Comparison of ENCODE assay signal across 35 cellular contexts in genomic region chr21:18069875-18070274, GRCh38.
DNase-seq lines count a peak whose midpoint lies in the region; ATAC-seq, FAIRE-seq and TF ChIP-seq lines count a peak whose summit lies in the region.
"Had no signal": no experiment of that assay in that cellular context is flagged by ENCODE, and none has a peak within 500 bp of the region (broad histone marks: within the 10 kb centered on the region; RNA-seq: fewer than 3 reads in every experiment).

No MANE protein-coding gene starts in this region.

- CTCF ChIA-PET in HepG2 (lab: Yijun Ruan, JAX; ENCODE audit: low intra/inter-chr PET ratio, low total read pairs) (no interaction called here), K562 (lab: Yijun Ruan, JAX; ENCODE audit: low intra/inter-chr PET ratio) (no interaction called here)

- intact Hi-C loops in HepG2 (cut with micrococcal nuclease; ENCODE audit: unreplicated experiment) (no loop called here), right lobe of liver (cut with DNase I) (no loop called here), K562 (cut with micrococcal nuclease) (no loop called here)

- H3K4me3 ChIP-seq in HepG2 (replicated peaks in 1 of 3; ENCODE audit: insufficient read depth in 1 of 3, low read depth in 2 of 3, low read length in 3 of 3) (no peak overlapping the region), right lobe of liver (no peak overlapping the region), K562 (no peak overlapping the region)
- H3K4me3 ChIP-seq: A549; BLaER1; BLaER1 treated with 17β-estradiol and CSF1 and Interleukin-3, amounts not matched to agents 10 nM and 100 nM had no signal

- H3K79me2 ChIP-seq in HepG2 (ENCODE audit: insufficient read depth, low read length) (no peaks in the 10 kb centered on the region), K562 (ENCODE audit: control insufficient read depth, insufficient read depth, low read length) (no peaks in the 10 kb centered on the region)

- H2AFZ ChIP-seq in HepG2 (ENCODE audit: low read length) (no peak overlapping the region), K562 (ENCODE audit: low read depth, low read length) (no peak overlapping the region)

- FAIRE-seq in HepG2 (lab: Jason Lieb, UNC) (no peak), K562 (lab: Jason Lieb, UNC) (no peak)
- FAIRE-seq: A204.1, A549 had no signal

- TF ChIP-seq CTCF in HepG2 (CRISPR knock-in tag; IDR thresholded peaks at IDR 0.05) (no peak), right lobe of liver (IDR thresholded peaks at IDR 0.05) (no peak), 22Rv1 (IDR thresholded peaks at IDR 0.05) (no peak), VCaP (conservative IDR thresholded peaks at IDR 0.05) (no peak), K562 (IDR thresholded peaks at IDR 0.05 in 2 of 3, conservative IDR thresholded peaks at IDR 0.05 in 1 of 3; ENCODE audit: insufficient read depth in 2 of 3, low read depth in 1 of 3, low read length in 3 of 3) (no peak), type B pancreatic cell (conservative IDR thresholded peaks at IDR 0.05) (no peak)

- H3K27ac Mint-ChIP-seq in type B pancreatic cell, result no peak overlapping the region
- H3K27ac Mint-ChIP-seq: B cell; CD14-positive monocyte; CD4-positive, alpha-beta memory T cell; CD4-positive, alpha-beta T cell; CD4-positive, CD25-positive, alpha-beta regulatory T cell; CD8-positive, alpha-beta memory T cell; CD8-positive, alpha-beta T cell had no signal

- TF ChIP-seq RAD21 in HepG2 (CRISPR knock-in tag; IDR thresholded peaks at IDR 0.05) (no peak), K562 (CRISPR knock-in tag; conservative IDR thresholded peaks at IDR 0.05 in 1 of 2, IDR thresholded peaks at IDR 0.05 in 1 of 2) (no peak)

- H3K27me3 ChIP-seq in HepG2 (ENCODE audit: control insufficient read depth in 1 of 2, insufficient read depth in 2 of 2, low read length in 2 of 2) (no peaks in the 10 kb centered on the region), right lobe of liver (no peaks in the 10 kb centered on the region), K562 (ENCODE audit: control insufficient read depth in 2 of 2, insufficient read depth in 2 of 2, low read length in 2 of 2) (no peaks in the 10 kb centered on the region)
- H3K27me3 ChIP-seq: BE2C; BLaER1; BLaER1 treated with 17β-estradiol and CSF1 and Interleukin-3, amounts not matched to agents 10 nM and 100 nM had no signal

- H3K4me2 ChIP-seq in HepG2 (ENCODE audit: low read depth, low read length) (no peak overlapping the region), K562 (ENCODE audit: insufficient read depth, low read length) (no peak overlapping the region)
- H3K4me2 ChIP-seq: A549; BLaER1; BLaER1 treated with 17β-estradiol and CSF1 and Interleukin-3, amounts not matched to agents 10 nM and 100 nM had no signal

- H3K9me1 ChIP-seq in K562 (ENCODE audit: control insufficient read depth, insufficient read depth, low read length), result no peaks in the 10 kb centered on the region

- H3K9ac ChIP-seq in HepG2 (ENCODE audit: insufficient read depth, low read depth, low read length), result no peak overlapping the region
- no peak overlapping the region for H3K9ac ChIP-seq in K562 (ENCODE audit: insufficient read depth in 1 of 2, low read depth in 2 of 2, low read length in 2 of 2)
- H3K9ac ChIP-seq: BLaER1; BLaER1 treated with 17β-estradiol and CSF1 and Interleukin-3, amounts not matched to agents 10 nM and 100 nM had no signal

- BruUV-seq in HepG2 (replicated peaks; lab: Mats Ljungman, UMichigan), result no TSS peak
- BruUV-seq in K562 (replicated peaks; lab: Mats Ljungman, UMichigan), result no TSS peak

- no peaks in the 10 kb centered on the region for H3K27me3 Mint-ChIP-seq in type B pancreatic cell
- H3K27me3 Mint-ChIP-seq: B cell; CD4-positive, alpha-beta memory T cell; CD4-positive, alpha-beta T cell; CD4-positive, CD25-positive, alpha-beta regulatory T cell; CD8-positive, alpha-beta memory T cell had no signal

- H4K20me1 ChIP-seq in HepG2 (ENCODE audit: insufficient read depth, low read length), result no peaks in the 10 kb centered on the region
- H4K20me1 ChIP-seq in K562 (replicated peaks; ENCODE audit: control insufficient read depth, insufficient read depth, low read length), result no peaks in the 10 kb centered on the region
- H4K20me1 ChIP-seq: BLaER1; BLaER1 treated with 17β-estradiol and CSF1 and Interleukin-3, amounts not matched to agents 10 nM and 100 nM had no signal

- TF ChIP-seq POLR2A in HepG2 (IDR thresholded peaks at IDR 0.05; ENCODE audit: insufficient read depth in 1 of 2, low read depth in 2 of 2, low read length in 2 of 2) (no peak), right lobe of liver (IDR thresholded peaks at IDR 0.05) (no peak), K562 (conservative IDR thresholded peaks at IDR 0.05) (no peak)

- no peaks in the 10 kb centered on the region for H3K4me1 ChIP-seq in HepG2 (ENCODE audit: insufficient read depth, low read length)
- H3K4me1 ChIP-seq in right lobe of liver, result no peaks in the 10 kb centered on the region
- no peaks in the 10 kb centered on the region for H3K4me1 ChIP-seq in K562 (replicated peaks in 1 of 2; ENCODE audit: control insufficient read depth in 2 of 2, insufficient read depth in 2 of 2, low read length in 2 of 2)
- H3K4me1 ChIP-seq: A549; BLaER1; BLaER1 treated with 17β-estradiol and CSF1 and Interleukin-3, amounts not matched to agents 10 nM and 100 nM; Caco-2 had no signal

- ATAC-seq in HepG2 (no peak), right lobe of liver (no peak), K562 (no peak), GM18861 (IDR thresholded peaks at IDR 0.05; ENCODE audit: unreplicated experiment) (no peak)
- ATAC-seq: A549; CD8-positive, alpha-beta T cell had no signal

- no peaks in the 10 kb centered on the region for H3K9me3 ChIP-seq in HepG2 (ENCODE audit: low read length)
- no peaks in the 10 kb centered on the region for H3K9me3 ChIP-seq in right lobe of liver
- H3K9me3 ChIP-seq in K562 (replicated peaks; ENCODE audit: control insufficient read depth, insufficient read depth, low read depth, low read length), result no peaks in the 10 kb centered on the region
- H3K9me3 ChIP-seq: A549; BE2C; BLaER1; BLaER1 treated with 17β-estradiol and CSF1 and Interleukin-3, amounts not matched to agents 10 nM and 100 nM; Caco-2 had no signal

- POLR2A ChIA-PET in HepG2 (lab: Yijun Ruan, JAX) (no interaction called here), K562 (lab: Yijun Ruan, JAX) (no interaction called here)

- no peak overlapping the region for H3K4me3 Mint-ChIP-seq in type B pancreatic cell
- H3K4me3 Mint-ChIP-seq: B cell; CD14-positive monocyte; CD4-positive, alpha-beta memory T cell; CD4-positive, alpha-beta T cell; CD4-positive, CD25-positive, alpha-beta regulatory T cell; CD8-positive, alpha-beta memory T cell; CD8-positive, alpha-beta T cell had no signal

- H3K27ac ChIP-seq in HepG2 (ENCODE audit: extremely low read length, insufficient read depth, low read length) (no peak overlapping the region), right lobe of liver (no peak overlapping the region), 22Rv1 (peak overlapping the region; percentile 56), VCaP (peak overlapping the region; percentile 34; the same call in 1 of the 2 replicates), K562 (ENCODE audit: extremely low read depth, low read depth, low read length) (no peak overlapping the region)
- H3K27ac ChIP-seq: A549; BLaER1; BLaER1 treated with 17β-estradiol and CSF1 and Interleukin-3, amounts not matched to agents 10 nM and 100 nM; C4-2B had no signal

- H3K36me3 Mint-ChIP-seq in type B pancreatic cell, result no peaks in the 10 kb centered on the region
- H3K36me3 Mint-ChIP-seq: CD14-positive monocyte; CD4-positive, alpha-beta memory T cell; CD4-positive, CD25-positive, alpha-beta regulatory T cell; CD8-positive, alpha-beta memory T cell; CD8-positive, alpha-beta T cell had no signal

- WGBS in HepG2 (ENCODE audit: low lambda C conversion rate), result 0% methylated on average over 1 of the region's 1 CpG
- 29% methylated on average over 1 of the region's 1 CpG for WGBS in right lobe of liver (ENCODE audit: insufficient coverage, low coverage, low lambda C conversion rate, missing lambda C conversion rate)
- 0% methylated on average over 1 of the region's 1 CpG for WGBS in K562 (ENCODE audit: insufficient coverage, low coverage, missing lambda C conversion rate)

- H3K9me3 Mint-ChIP-seq in type B pancreatic cell, result no peaks in the 10 kb centered on the region
- H3K9me3 Mint-ChIP-seq: CD4-positive, alpha-beta T cell; CD8-positive, alpha-beta memory T cell had no signal

- TF ChIP-seq EP300 in HepG2 (IDR thresholded peaks at IDR 0.05; ENCODE audit: low read depth in 2 of 2, low read length in 2 of 2) (no peak), HepG2 (CRISPR knock-in tag; IDR thresholded peaks at IDR 0.05; ENCODE audit: borderline replicate concordance) (no peak), K562 (IDR thresholded peaks at IDR 0.05; ENCODE audit: low read length) (no peak)

- in situ Hi-C loops in HepG2 (cut with HindIII; ENCODE audit: extremely low pct_ligation_motif_present, low pct_unique_long_range_greater_than_20kb), result no loop called here
- in situ Hi-C loops in K562 (cut with MboI), result no loop called here

- no peaks in the 10 kb centered on the region for H3K36me3 ChIP-seq in HepG2 (replicated peaks in 1 of 2; ENCODE audit: control insufficient read depth in 1 of 2, insufficient read depth in 2 of 2, low read length in 2 of 2)
- no peaks in the 10 kb centered on the region for H3K36me3 ChIP-seq in right lobe of liver
- H3K36me3 ChIP-seq in K562 (ENCODE audit: control insufficient read depth, insufficient read depth, low read length), result no peaks in the 10 kb centered on the region
- H3K36me3 ChIP-seq: BE2C; BLaER1; BLaER1 treated with 17β-estradiol and CSF1 and Interleukin-3, amounts not matched to agents 10 nM and 100 nM had no signal

- no peaks in the 10 kb centered on the region for H3K4me1 Mint-ChIP-seq in type B pancreatic cell (ENCODE audit: unreplicated experiment)
- H3K4me1 Mint-ChIP-seq: B cell; CD14-positive monocyte; CD4-positive, alpha-beta memory T cell; CD4-positive, CD25-positive, alpha-beta regulatory T cell; CD8-positive, alpha-beta memory T cell had no signal

- DNase-seq in HepG2 (ENCODE audit: low spot score) (no peak), right lobe of liver (no peak), K562 (ENCODE audit: extremely low read depth in 1 of 4, low spot score in 3 of 4) (no peak), glomerular visceral epithelial cell (ENCODE audit: extremely low spot score) (no peak), type B pancreatic cell (ENCODE audit: extremely low spot score, unreplicated experiment) (no peak)
- DNase-seq: 8988T; ACHN; AML-193; BE2C; C1 segment of cervical spinal cord; Caco-2; Calu3; CD4-positive, alpha-beta memory T cell; CD4-positive, alpha-beta T cell; CD4-positive, CD25-positive, alpha-beta regulatory T cell; CD8-positive, alpha-beta memory T cell; CD8-positive, alpha-beta T cell; COR-L47; DMS 273 treated with DMSO at 0.1 percent for 48 hours; DMS153; DMS53; DMS79; DMS79 treated with DMSO at 0.1 percent for 48 hours; DND-41; EL had no signal

TF ChIP-seq in HepG2, 621 proteins besides CTCF, POLR2A, EP300 and RAD21 (continues in another document):
- TF ChIP-seq HNRNPK (IDR thresholded peaks at IDR 0.05; ENCODE audit: low read depth, low read length, poor library complexity, severe bottlenecking), result peak; percentile 90

TF ChIP-seq in K562, 482 proteins besides CTCF, POLR2A, EP300 and RAD21:
- TF ChIP-seq ZNF41 (CRISPR knock-in tag; conservative IDR thresholded peaks at IDR 0.05) (no peak), HNRNPK (IDR thresholded peaks at IDR 0.05; ENCODE audit: low read depth, low read length, poor library complexity, severe bottlenecking) (peak; percentile 84), CHD2 (IDR thresholded peaks at IDR 0.05; ENCODE audit: low read depth, low read length) (no peak)

Comparison
In these comparisons a context has a peak if more than half of its experiments do, and no peak if none do; other contexts are left out.
1. H3K27ac ChIP-seq: peak in 22Rv1 (single experiment) and VCaP (single experiment); none in HepG2 (single experiment), right lobe of liver (0 of 3) and K562 (single experiment).
2. Of the 241 proteins assayed by ChIP-seq in both HepG2 and K562: peak only in HepG2: PCBP1; only in K562: none; in both: HNRNPK; in neither: 239.